In genomic region chr6:42073287-42073686, GRCh38 we compare ENCODE assay signal across 19 cellular contexts. TPM values are rescaled to one million over a fixed set of nuclear protein-coding genes. Genes with fewer than 3 reads are reported as not detected.
DNase-seq lines count a peak whose midpoint lies in the region; ATAC-seq and TF ChIP-seq lines count a peak whose summit lies in the region.
"Had no signal": no experiment of that assay in that cellular context is flagged by ENCODE, and none has a peak within 500 bp of the region (broad histone marks: within the 10 kb centered on the region; RNA-seq: fewer than 3 reads in every experiment).

No MANE protein-coding gene starts in this region.

- H3K27ac Mint-ChIP-seq in activated T-cell treated with anti-CD3 and anti-CD28 coated beads, Interleukin-2, amount 50 U/mL, for 24 hours = peak overlapping the region; percentile 67
- peak overlapping the region; percentile 62 for H3K27ac Mint-ChIP-seq in activated CD4-positive, alpha-beta memory T cell treated with anti-CD3 and anti-CD28 coated beads, Interleukin-2, amount 10 ng/mL, durations not matched to agents 7 days and 5 days
- peak overlapping the region in 7 of 9 donors; percentile 29 to 80 (median 67) for H3K27ac Mint-ChIP-seq in naive thymus-derived CD4-positive, alpha-beta T cell
- H3K27ac Mint-ChIP-seq in CD8-positive, alpha-beta T cell = no peak overlapping the region

- no peaks in the 10 kb centered on the region for H3K9me3 Mint-ChIP-seq in activated T-cell treated with anti-CD3 and anti-CD28 coated beads, Interleukin-2, amount 50 U/mL, for 24 hours
- H3K9me3 Mint-ChIP-seq in activated T-cell treated with anti-CD3 and anti-CD28 coated beads, Interleukin-2, amount 50 U/mL, for 4 hours = no peaks in the 10 kb centered on the region
- H3K9me3 Mint-ChIP-seq in activated CD4-positive, alpha-beta memory T cell treated with anti-CD3 and anti-CD28 coated beads, Interleukin-2, amount 10 ng/mL, durations not matched to agents 7 days and 5 days = no peaks in the 10 kb centered on the region
- H3K9me3 Mint-ChIP-seq in naive thymus-derived CD4-positive, alpha-beta T cell = peaks cover 0 to 1% (median 0%) of the 10 kb centered on the region in 11 donors
- no peaks in the 10 kb centered on the region for H3K9me3 Mint-ChIP-seq in CD8-positive, alpha-beta T cell

- H3K27me3 ChIP-seq in naive thymus-derived CD4-positive, alpha-beta T cell (ENCODE audit: control insufficient read depth in 2 of 2, insufficient read depth in 2 of 2, low read length in 2 of 2) = no peaks in the 10 kb centered on the region
- H3K27me3 ChIP-seq in CD8-positive, alpha-beta T cell (ENCODE audit: insufficient read depth, low read length) = no peaks in the 10 kb centered on the region

- peaks cover 28 to 79% of the 10 kb centered on the region in 2 experiments for H3K36me3 ChIP-seq in HEK293 (ENCODE audit: control insufficient read depth in 2 of 2, insufficient read depth in 1 of 2, low read length in 2 of 2)
- H3K36me3 ChIP-seq in naive thymus-derived CD4-positive, alpha-beta T cell (ENCODE audit: control insufficient read depth in 2 of 3, insufficient read depth in 3 of 3, low read length in 3 of 3) = peaks cover 11 to 91% (median 26%) of the 10 kb centered on the region in 3 experiments
- H3K36me3 ChIP-seq in CD8-positive, alpha-beta T cell (ENCODE audit: insufficient read depth, low read length) = peaks cover 39% of the 10 kb centered on the region

- POLR2A ChIA-PET in HEK293 (lab: Yijun Ruan, JAX) = interaction anchor here (0.6 to 1.5 kb wide), 3 partner anchors 21 to 139 kb away, joined by 3 to 5 read pairs (median 4); no protein-coding TSS in a partner anchor
- POLR2A ChIA-PET in activated CD4-positive, alpha-beta memory T cell treated with anti-CD3 and anti-CD28 coated beads, Interleukin-2, amount 10 ng/mL, durations not matched to agents 7 days and 5 days (lab: Charles Lee) = no interaction called here
- POLR2A ChIA-PET in naive thymus-derived CD4-positive, alpha-beta T cell (lab: Charles Lee) = interaction anchor here (0.8 kb wide), 1 partner anchor 22 kb away, joined by 3 read pairs; no protein-coding TSS in a partner anchor
- POLR2A ChIA-PET in CD8-positive, alpha-beta T cell (lab: Charles Lee) = no interaction called here

- H3K4me1 Mint-ChIP-seq in activated T-cell treated with anti-CD3 and anti-CD28 coated beads, Interleukin-2, amount 50 U/mL, for 24 hours (ENCODE audit: low read depth) = peaks cover 10% of the 10 kb centered on the region
- peaks cover 3% of the 10 kb centered on the region for H3K4me1 Mint-ChIP-seq in activated T-cell treated with anti-CD3 and anti-CD28 coated beads, Interleukin-2, amount 50 U/mL, for 4 hours (ENCODE audit: low read depth)
- peaks cover 18% of the 10 kb centered on the region for H3K4me1 Mint-ChIP-seq in activated CD4-positive, alpha-beta memory T cell treated with anti-CD3 and anti-CD28 coated beads, Interleukin-2, amount 10 ng/mL, durations not matched to agents 7 days and 5 days
- H3K4me1 Mint-ChIP-seq in naive thymus-derived CD4-positive, alpha-beta T cell = peaks cover 0 to 12% (median 4%) of the 10 kb centered on the region in 7 donors
- peaks cover 5% of the 10 kb centered on the region for H3K4me1 Mint-ChIP-seq in CD8-positive, alpha-beta T cell (ENCODE audit: low read depth)

- H3K4me3 ChIP-seq in HEK293 (ENCODE audit: low read depth, low read length) = no peak overlapping the region
- H3K4me3 ChIP-seq in naive thymus-derived CD4-positive, alpha-beta T cell (ENCODE audit: low read length) = no peak overlapping the region
- no peak overlapping the region for H3K4me3 ChIP-seq in CD8-positive, alpha-beta T cell (ENCODE audit: low read depth, low read length)

- H3K36me3 Mint-ChIP-seq in activated T-cell treated with anti-CD3 and anti-CD28 coated beads, Interleukin-2, amount 50 U/mL, for 24 hours (ENCODE audit: low read depth) = peaks cover 62% of the 10 kb centered on the region
- peaks cover 31% of the 10 kb centered on the region for H3K36me3 Mint-ChIP-seq in activated T-cell treated with anti-CD3 and anti-CD28 coated beads, Interleukin-2, amount 50 U/mL, for 4 hours (ENCODE audit: insufficient read depth)
- H3K36me3 Mint-ChIP-seq in activated CD4-positive, alpha-beta memory T cell treated with anti-CD3 and anti-CD28 coated beads, Interleukin-2, amount 10 ng/mL, durations not matched to agents 7 days and 5 days (ENCODE audit: low read depth) = peaks cover 45% of the 10 kb centered on the region
- peaks cover 5 to 32% (median 19%) of the 10 kb centered on the region in 5 donors for H3K36me3 Mint-ChIP-seq in naive thymus-derived CD4-positive, alpha-beta T cell
- peaks cover 55% of the 10 kb centered on the region for H3K36me3 Mint-ChIP-seq in CD8-positive, alpha-beta T cell

- intact Hi-C loops in naive thymus-derived CD4-positive, alpha-beta T cell (cut with micrococcal nuclease) = loop anchor here in 1 of 2 donors (10.0 kb wide), 1 partner anchor 472 kb away; no protein-coding TSS in a partner anchor
- intact Hi-C loops in CD8-positive, alpha-beta T cell (cut with DNase I, micrococcal nuclease) = no loop called here

- no peak for DNase-seq in activated T-cell treated with anti-CD3 and anti-CD28 coated beads, Interleukin-2, amount 50 U/mL, for 24 hours
- DNase-seq in activated T-cell treated with anti-CD3 and anti-CD28 coated beads, Interleukin-2, amount 50 U/mL, for 4 hours = no peak
- DNase-seq in activated CD4-positive, alpha-beta memory T cell treated with anti-CD3 and anti-CD28 coated beads, Interleukin-2, amount 10 ng/mL, durations not matched to agents 7 days and 5 days = no peak
- no peak for DNase-seq in naive thymus-derived CD4-positive, alpha-beta T cell
- no peak for DNase-seq in stimulated activated naive CD4-positive, alpha-beta T cell treated with Interleukin-2 at 50 U/mL for 16 hours (lab: John Stamatoyannopoulos, UW)
- DNase-seq in CD8-positive, alpha-beta T cell = no peak
- DNase-seq: COR-L47, DMS153, GOT3, NCI-H1436, NCI-H2029 treated with DMSO at 0.1 percent for 48 hours, NCI-H2171 treated with DMSO at 0.1 percent for 48 hours, NCI-H446 treated with DMSO at 0.1 percent for 48 hours, NCI-H748 treated with DMSO at 0.1 percent for 48 hours, OCI-M1 had no signal

- ATAC-seq in activated T-cell treated with anti-CD3 and anti-CD28 coated beads, Interleukin-2, amount 50 U/mL, for 4 hours = no peak
- no peak for ATAC-seq in naive thymus-derived CD4-positive, alpha-beta T cell
- ATAC-seq in CD8-positive, alpha-beta T cell = no peak
- ATAC-seq in GM19463 (IDR thresholded peaks at IDR 0.05; ENCODE audit: unreplicated experiment) = no peak

- H3K27ac ChIP-seq in HEK293 (ENCODE audit: extremely low read depth, low read depth, low read length) = no peak overlapping the region
- H3K27ac ChIP-seq in naive thymus-derived CD4-positive, alpha-beta T cell (ENCODE audit: low read depth, low read length) = no peak overlapping the region
- H3K27ac ChIP-seq in CD8-positive, alpha-beta T cell (ENCODE audit: low read depth, low read length) = no peak overlapping the region
- H3K27ac ChIP-seq: C4-2B, KMS-11 had no signal

- TF ChIP-seq CTCF in HEK293 (tag by site-specific recombination; IDR thresholded peaks at IDR 0.05) = no peak
- no peak for TF ChIP-seq CTCF in CD8-positive, alpha-beta T cell (IDR thresholded peaks at IDR 0.05)

- CTCF ChIA-PET in HEK293 (lab: Yijun Ruan, JAX) = interaction anchor here (0.6 to 4.0 kb wide), 14 partner anchors 12 to 705 kb away, joined by 3 to 57 read pairs (median 6); partner anchors contain the start of genes MED20 and MRPS10
- CTCF ChIA-PET in activated CD4-positive, alpha-beta memory T cell treated with anti-CD3 and anti-CD28 coated beads, Interleukin-2, amount 10 ng/mL, durations not matched to agents 7 days and 5 days (lab: Charles Lee) = interaction anchor here (0.6 to 2.1 kb wide), 8 partner anchors 11 to 474 kb away, joined by 3 to 8 read pairs (median 4); partner anchors contain the start of gene TAF8
- CTCF ChIA-PET in naive thymus-derived CD4-positive, alpha-beta T cell (lab: Charles Lee) = interaction anchor here (0.6 to 1.6 kb wide), 4 partner anchors 16 to 144 kb away, joined by 3 to 4 read pairs (median 3); partner anchors contain the start of gene MRPS10
- CTCF ChIA-PET in CD8-positive, alpha-beta T cell (lab: Charles Lee) = interaction anchor here (0.7 to 1.1 kb wide), 3 partner anchors 9 to 156 kb away, joined by 3 read pairs; no protein-coding TSS in a partner anchor

- no peaks in the 10 kb centered on the region for H3K4me1 ChIP-seq in HEK293 (ENCODE audit: control insufficient read depth, insufficient read depth, low read length)
- H3K4me1 ChIP-seq in naive thymus-derived CD4-positive, alpha-beta T cell (ENCODE audit: control insufficient read depth in 2 of 2, insufficient read depth in 2 of 2, low read length in 2 of 2) = no peaks in the 10 kb centered on the region
- no peaks in the 10 kb centered on the region for H3K4me1 ChIP-seq in CD8-positive, alpha-beta T cell (ENCODE audit: insufficient read depth, low read length)

- H3K9me3 ChIP-seq in HEK293 (ENCODE audit: control insufficient read depth, insufficient read depth, low read depth, low read length) = no peaks in the 10 kb centered on the region
- H3K9me3 ChIP-seq in naive thymus-derived CD4-positive, alpha-beta T cell (ENCODE audit: control insufficient read depth in 2 of 3, low read length in 3 of 3) = no peaks in the 10 kb centered on the region
- H3K9me3 ChIP-seq in CD8-positive, alpha-beta T cell (ENCODE audit: low read length) = no peaks in the 10 kb centered on the region

- H3K4me3 Mint-ChIP-seq in activated T-cell treated with anti-CD3 and anti-CD28 coated beads, Interleukin-2, amount 50 U/mL, for 24 hours = no peak overlapping the region
- H3K4me3 Mint-ChIP-seq in activated T-cell treated with anti-CD3 and anti-CD28 coated beads, Interleukin-2, amount 50 U/mL, for 4 hours = no peak overlapping the region
- no peak overlapping the region for H3K4me3 Mint-ChIP-seq in activated CD4-positive, alpha-beta memory T cell treated with anti-CD3 and anti-CD28 coated beads, Interleukin-2, amount 10 ng/mL, durations not matched to agents 7 days and 5 days
- no peak overlapping the region for H3K4me3 Mint-ChIP-seq in naive thymus-derived CD4-positive, alpha-beta T cell
- no peak overlapping the region for H3K4me3 Mint-ChIP-seq in CD8-positive, alpha-beta T cell

- H3K27me3 Mint-ChIP-seq in activated T-cell treated with anti-CD3 and anti-CD28 coated beads, Interleukin-2, amount 50 U/mL, for 24 hours = no peaks in the 10 kb centered on the region
- no peaks in the 10 kb centered on the region for H3K27me3 Mint-ChIP-seq in activated T-cell treated with anti-CD3 and anti-CD28 coated beads, Interleukin-2, amount 50 U/mL, for 4 hours (ENCODE audit: low read depth)
- no peaks in the 10 kb centered on the region for H3K27me3 Mint-ChIP-seq in activated CD4-positive, alpha-beta memory T cell treated with anti-CD3 and anti-CD28 coated beads, Interleukin-2, amount 10 ng/mL, durations not matched to agents 7 days and 5 days
- H3K27me3 Mint-ChIP-seq in naive thymus-derived CD4-positive, alpha-beta T cell = no peaks in the 10 kb centered on the region
- H3K27me3 Mint-ChIP-seq in CD8-positive, alpha-beta T cell (ENCODE audit: low read depth) = no peaks in the 10 kb centered on the region

RNA-seq across cellular contexts. Expression of gene TAF8, which starts 23.0 kb away (rescaled TPM):
- 10 to 100 TPM; 35.7 to 39.9 (median 38.2) TPM for total RNA-seq in activated T-cell treated with anti-CD3 and anti-CD28 coated beads, Interleukin-2, amount 50 U/mL, for 4 hours
- 10 to 100 TPM; 48.0 to 55.1 TPM for total RNA-seq in activated CD4-positive, alpha-beta memory T cell treated with anti-CD3 and anti-CD28 coated beads, Interleukin-2, amount 10 ng/mL, durations not matched to agents 7 days and 5 days
- total RNA-seq in naive thymus-derived CD4-positive, alpha-beta T cell = 10 to 100 TPM; 41.6 to 58.2 (median 50.8) TPM
- 10 to 100 TPM; 23.3 to 24.6 TPM for polyA plus RNA-seq in naive thymus-derived CD4-positive, alpha-beta T cell
- total RNA-seq in CD8-positive, alpha-beta T cell = 10 to 100 TPM; 24.6 to 33.3 TPM

Comparison
In these comparisons a context has a peak if more than half of its experiments do, and no peak if none do; other contexts are left out.
1. POLR2A ChIA-PET loops: an anchor here in HEK293 (0.6 to 1.5 kb wide) and naive thymus-derived CD4-positive, alpha-beta T cell (0.8 kb wide); none called in activated CD4-positive, alpha-beta memory T cell treated with anti-CD3 and anti-CD28 coated beads, Interleukin-2, amount 10 ng/mL, durations not matched to agents 7 days and 5 days and CD8-positive, alpha-beta T cell.